22 cellular contexts compared by ENCODE assay signal in genomic region chr16:57513371-57514102, GRCh38. TPM values are rescaled to one million over a fixed set of nuclear protein-coding genes. Genes with fewer than 3 reads are reported as not detected.
DNase-seq lines count a peak whose midpoint lies in the region; ATAC-seq, FAIRE-seq and TF ChIP-seq lines count a peak whose summit lies in the region.
"Had no signal": no experiment of that assay in that cellular context is flagged by ENCODE, and none has a peak within 500 bp of the region (broad histone marks: within the 10 kb centered on the region; RNA-seq: fewer than 3 reads in every experiment).

No MANE protein-coding gene starts in this region.

- FAIRE-seq in GM12878 (lab: Jason Lieb, UNC) (no peak), small intestine (lab: Jason Lieb, UNC) (no peak)
- FAIRE-seq: G401.6, H1 had no signal

- no peaks in the 10 kb centered on the region for H4K20me1 ChIP-seq in GM12878 (ENCODE audit: control insufficient read depth, insufficient read depth)

- H3K27ac ChIP-seq in GM12878 (ENCODE audit: control insufficient read depth, insufficient read depth) (no peak overlapping the region), mesodermal cell (ENCODE audit: low read depth, low read length, severe bottlenecking) (peak overlapping the region; percentile 87), upper lobe of left lung (peak overlapping the region in 1 of 4 donors; percentile 12), small intestine (ENCODE audit: low read depth in 1 of 2, low read length in 1 of 2) (no peak overlapping the region)
- H3K27ac ChIP-seq: ascending aorta, gastrocnemius medialis, parathyroid adenoma, tibial nerve had no signal

- no TSS peak for BruUV-seq in GM12878 (replicated peaks; lab: Mats Ljungman, UMichigan)

- CTCF ChIA-PET in GM12878 (lab: Yijun Ruan, JAX), result interaction anchor here (0.9 to 2.1 kb wide), 5 partner anchors 9 to 95 kb away, joined by 3 to 8 read pairs (median 6); partner anchors contain the start of gene POLR2C

- no peak for TF ChIP-seq CTCF in GM12878 (IDR thresholded peaks at IDR 0.05 in 2 of 3, conservative IDR thresholded peaks at IDR 0.05 in 1 of 3; ENCODE audit: control insufficient read depth in 2 of 3, extremely low read depth in 1 of 3, insufficient read depth in 1 of 3, low read depth in 3 of 3, low read length in 3 of 3)
- TF ChIP-seq CTCF in upper lobe of left lung (IDR thresholded peaks at IDR 0.05), result no peak

- no peak overlapping the region for H3K4me2 ChIP-seq in GM12878 (ENCODE audit: control insufficient read depth, insufficient read depth)

- H3K4me3 ChIP-seq in GM12878 (no peak overlapping the region), mesodermal cell (ENCODE audit: extremely low read depth, insufficient read depth, low read length, poor library complexity, severe bottlenecking) (no peak overlapping the region), upper lobe of left lung (no peak overlapping the region), small intestine (ENCODE audit: low read depth in 1 of 2, low read length in 2 of 2) (no peak overlapping the region)
- H3K4me3 ChIP-seq: ascending aorta, gastrocnemius medialis, tibial nerve had no signal

- no peak for TF ChIP-seq POLR2A in GM12878 (IDR thresholded peaks at IDR 0.05; ENCODE audit: low read depth, low read length)
- TF ChIP-seq POLR2A in upper lobe of left lung (IDR thresholded peaks at IDR 0.05), result no peak

- H3K9me3 ChIP-seq in GM12878 (replicated peaks; ENCODE audit: control insufficient read depth, insufficient read depth, low read length), result no peaks in the 10 kb centered on the region
- no peaks in the 10 kb centered on the region for H3K9me3 ChIP-seq in mesodermal cell (ENCODE audit: control insufficient read depth, low read length)
- H3K9me3 ChIP-seq in upper lobe of left lung, result no peaks in the 10 kb centered on the region
- no peaks in the 10 kb centered on the region for H3K9me3 ChIP-seq in small intestine (ENCODE audit: control insufficient read depth, low read depth)
- H3K9me3 ChIP-seq: ascending aorta, gastrocnemius medialis, tibial nerve had no signal

- H3K79me2 ChIP-seq in GM12878 (ENCODE audit: control insufficient read depth, insufficient read depth, low read length), result no peaks in the 10 kb centered on the region
- H3K79me2 ChIP-seq: parathyroid adenoma had no signal

- H3K9ac ChIP-seq in GM12878 (ENCODE audit: control insufficient read depth, insufficient read depth, low read length), result no peak overlapping the region
- H3K9ac ChIP-seq: parathyroid adenoma had no signal

- intact Hi-C loops in GM12878 (cut with micrococcal nuclease; ENCODE audit: unreplicated experiment), result no loop called here

- H3K4me1 ChIP-seq in GM12878 (ENCODE audit: control insufficient read depth, insufficient read depth, low read length) (no peaks in the 10 kb centered on the region), mesodermal cell (ENCODE audit: control insufficient read depth, insufficient read depth, low read length, poor library complexity, severe bottlenecking) (peaks cover 49% of the 10 kb centered on the region), upper lobe of left lung (peaks cover 16 to 28% (median 22%) of the 10 kb centered on the region in 4 donors), small intestine (ENCODE audit: control insufficient read depth in 2 of 2, insufficient read depth in 1 of 2, low read depth in 1 of 2, low read length in 1 of 2) (no peaks in the 10 kb centered on the region)
- H3K4me1 ChIP-seq: ascending aorta, gastrocnemius medialis, parathyroid adenoma, tibial nerve had no signal

- in situ Hi-C loops in GM12878 (cut with MboI), result no loop called here

- DNase-seq in NCI-H187 (lab: John Stamatoyannopoulos, UW), result peak; percentile 6 to 23
- DNase-seq in NCI-H187 treated with DMSO at 0.1 percent for 48 hours (lab: John Stamatoyannopoulos, UW), result no peak
- DNase-seq in GM12878 (ENCODE audit: low read depth, low spot score), result no peak
- peak in 1 of 2 donors; percentile 89 for DNase-seq in upper lobe of left lung
- DNase-seq in NCI-H226, result no peak
- DNase-seq in CD1c-positive myeloid dendritic cell (ENCODE audit: extremely low spot score), result no peak
- no peak for DNase-seq in small intestine
- DNase-seq: activated CD4-positive, alpha-beta T cell treated with anti-CD3 and anti-CD28 coated beads for 4 hours; activated CD8-positive, alpha-beta memory T cell treated with anti-CD3 and anti-CD28 coated beads, Interleukin-2, amount 50 U/mL, for 4 hours; CD4-positive, CD25-positive, alpha-beta regulatory T cell; gastrocnemius medialis; midbrain; NCI-H146; NCI-H446 treated with DMSO at 0.1 percent for 48 hours had no signal

- RAD21 ChIA-PET in GM12878 (lab: Charles Lee; ENCODE audit: unreplicated experiment), result interaction anchor here (1.1 to 1.2 kb wide), 2 partner anchors 9 to 93 kb away, joined by 3 to 4 read pairs; no protein-coding TSS in a partner anchor

- 65% methylated on average over 14 of the region's 14 CpGs for WGBS in GM12878 (ENCODE audit: insufficient coverage, insufficient replicate concordance, low lambda C conversion rate, missing lambda C conversion rate)
- WGBS in mesodermal cell (ENCODE audit: insufficient coverage in 2 of 2), 2 experiments, result 73 to 75% methylated on average over 12 of the region's 14 CpGs
- 64 to 74% methylated on average over 14 of the region's 14 CpGs for WGBS in upper lobe of left lung, 2 donors
- 41 to 63% (median 53%) methylated on average over 14 of the region's 14 CpGs for WGBS in small intestine, 3 donors

- no peaks in the 10 kb centered on the region for H3K27me3 ChIP-seq in GM12878 (replicated peaks in 1 of 2; ENCODE audit: control insufficient read depth in 2 of 2, insufficient read depth in 2 of 2, low read length in 1 of 2)
- no peaks in the 10 kb centered on the region for H3K27me3 ChIP-seq in upper lobe of left lung
- no peaks in the 10 kb centered on the region for H3K27me3 ChIP-seq in small intestine (ENCODE audit: control insufficient read depth in 2 of 2, insufficient read depth in 2 of 2, low read length in 2 of 2)
- H3K27me3 ChIP-seq: ascending aorta, gastrocnemius medialis, tibial nerve had no signal

- H2AFZ ChIP-seq in GM12878 (ENCODE audit: control insufficient read depth, low read depth, low read length), result no peak overlapping the region
- H2AFZ ChIP-seq: parathyroid adenoma had no signal

- SMC1A ChIA-PET in GM12878 (lab: Charles Lee; ENCODE audit: uncharacterized antibody, unreplicated experiment), result interaction anchor here (1.0 to 1.3 kb wide), 3 partner anchors 26 to 93 kb away, joined by 3 to 6 read pairs (median 3); no protein-coding TSS in a partner anchor

- TF ChIP-seq RAD21 in GM12878 (IDR thresholded peaks at IDR 0.05; ENCODE audit: insufficient read depth, low read depth, low read length), result no peak

- ATAC-seq in GM12878, result 0 out of 3 replicates have a peak, but pooled peaks have one; percentile 14
- ATAC-seq in upper lobe of left lung (ENCODE audit: low FRiP score in 2 of 2), result peak; percentile 42 to 74
- ATAC-seq: gastrocnemius medialis; stimulated activated effector memory CD8-positive, alpha-beta T cell treated with anti-CD3 and anti-CD28 coated beads, Interleukin-12 subunit alpha, Interleukin-12 subunit beta, amount 100 ng/mL, for 72 hours had no signal

- H3K36me3 ChIP-seq in GM12878 (ENCODE audit: control insufficient read depth in 2 of 2, insufficient read depth in 2 of 2, low read length in 1 of 2), result peaks cover 0 to 3% of the 10 kb centered on the region in 2 experiments; a peak in 2 of 4 replicates
- peaks cover 18% of the 10 kb centered on the region for H3K36me3 ChIP-seq in mesodermal cell (ENCODE audit: control insufficient read depth, insufficient read depth, low read length)
- H3K36me3 ChIP-seq in upper lobe of left lung, result peaks cover 0 to 25% (median 10%) of the 10 kb centered on the region in 4 donors
- H3K36me3 ChIP-seq in small intestine (ENCODE audit: control insufficient read depth in 2 of 2, insufficient read depth in 2 of 2, low read length in 2 of 2), result no peaks in the 10 kb centered on the region
- H3K36me3 ChIP-seq: gastrocnemius medialis had no signal

- POLR2A ChIA-PET in GM12878 (lab: Charles Lee), result no interaction called here

- TF ChIP-seq EP300 in GM12878 (IDR thresholded peaks at IDR 0.05; ENCODE audit: borderline replicate concordance in 1 of 2, control insufficient read depth in 1 of 2, low read depth in 2 of 2, low read length in 2 of 2) (no peak), upper lobe of left lung (IDR thresholded peaks at IDR 0.05) (no peak)

RNA-seq across cellular contexts. Expression of gene CCDC102A, which starts 22.8 kb away (rescaled TPM):
- 3.6 and 3.7 TPM in 2 replicates for total RNA-seq in GM12878 (2013; cell fraction: nucleolus; rRNA removed)
- 3.5 and 5.9 TPM in 2 replicates for total RNA-seq in GM12878 (2014; rRNA removed)
- total RNA-seq in GM12878 (2014; rRNA removed; fragmentation: Illumina TruSeq; extraction: Trizol), result 1.2 and 1.6 TPM in 2 replicates
- 5.1 and 5.6 TPM in 2 replicates for total RNA-seq in GM12878 (2021)
- polyA plus RNA-seq in GM12878 (2011; ENCODE audit: low read depth), result 2.3 TPM
- 2.2 and 5.1 TPM in 2 replicates for polyA plus RNA-seq in GM12878 (2011; rRNA removed)
- 8.5 and 10.0 TPM in 2 replicates for polyA plus RNA-seq in GM12878 (2011; cell fraction: cytosol; rRNA removed)
- polyA plus RNA-seq in GM12878 (2011; cell fraction: nucleus; rRNA removed), result 7.4 and 10.5 TPM in 2 replicates
- 4.2 and 5.2 TPM in 2 replicates for polyA plus RNA-seq in GM12878 (2012)
- 0.59 and 0.76 TPM in 2 replicates for polyA plus RNA-seq in GM12878 (2014; fragmentation: Illumina TruSeq; extraction: Trizol)
- under 1 TPM; 0.03 to 0.53 TPM for polyA plus RNA-seq in GM12878 (2014; fragmentation: Nextera tagmentation; extraction: Ambion mirVana)
- 3.3 and 4.1 TPM in 2 replicates for polyA plus RNA-seq in GM12878 (2014; rRNA removed)
- polyA plus RNA-seq in GM12878 (2016; fragmentation: Nextera tagmentation; extraction: Ambion mirVana), result 1 to 10 TPM in 1 of 2 experiments, under 1 TPM in 1; 0.63 to 3.3 TPM
- polyA minus RNA-seq in GM12878 (2011; rRNA and poly(A)+ RNA removed), result 1.6 and 4.7 TPM in 2 replicates
- 2.1 TPM in 2 replicates for polyA minus RNA-seq in GM12878 (2011; cell fraction: cytosol; rRNA and poly(A)+ RNA removed)
- polyA minus RNA-seq in GM12878 (2011; cell fraction: nucleus; rRNA and poly(A)+ RNA removed), result 0.60 and 1.8 TPM in 2 replicates
- polyA plus RNA-seq in mesodermal cell (2013, experiment 1 of 2), result 10.6 TPM
- 12.0 TPM for polyA plus RNA-seq in mesodermal cell (2013, experiment 2 of 2)
- total RNA-seq in upper lobe of left lung, result 10 to 100 TPM in 5 of 6 donors, 1 to 10 TPM in 1; 8.2 to 41.9 (median 16.5) TPM
- 1 to 10 TPM; 1.1 to 2.8 (median 1.6) TPM for polyA plus RNA-seq in small intestine

RNA-seq across cellular contexts. Expression of gene DOK4, which starts 27.2 kb away (rescaled TPM):
- 3.1 and 6.2 TPM in 2 replicates for total RNA-seq in GM12878 (2013; cell fraction: nucleolus; rRNA removed)
- total RNA-seq in GM12878 (2014; rRNA removed), result 2.1 and 2.2 TPM in 2 replicates
- total RNA-seq in GM12878 (2014; rRNA removed; fragmentation: Illumina TruSeq; extraction: Trizol), result 1.1 and 1.2 TPM in 2 replicates
- 2.9 and 3.0 TPM in 2 replicates for total RNA-seq in GM12878 (2021)
- polyA plus RNA-seq in GM12878 (2011; ENCODE audit: low read depth), result 2.1 TPM
- polyA plus RNA-seq in GM12878 (2011; rRNA removed), result 4.1 and 7.0 TPM in 2 replicates
- polyA plus RNA-seq in GM12878 (2011; cell fraction: cytosol; rRNA removed), result 9.7 and 11.2 TPM in 2 replicates
- polyA plus RNA-seq in GM12878 (2011; cell fraction: nucleus; rRNA removed), result 18.4 and 23.2 TPM in 2 replicates
- 3.5 and 3.6 TPM in 2 replicates for polyA plus RNA-seq in GM12878 (2012)
- polyA plus RNA-seq in GM12878 (2014; fragmentation: Illumina TruSeq; extraction: Trizol), result 0.60 and 1.6 TPM in 2 replicates
- polyA plus RNA-seq in GM12878 (2014; fragmentation: Nextera tagmentation; extraction: Ambion mirVana), result under 1 TPM in 1 of 2 experiments, not detected in 1; 0.20 TPM
- 2.4 and 2.9 TPM in 2 replicates for polyA plus RNA-seq in GM12878 (2014; rRNA removed)
- polyA plus RNA-seq in GM12878 (2016; fragmentation: Nextera tagmentation; extraction: Ambion mirVana), result 1 to 10 TPM; 3.4 to 3.6 TPM
- 2.9 and 5.9 TPM in 2 replicates for polyA minus RNA-seq in GM12878 (2011; rRNA and poly(A)+ RNA removed)
- 1.7 and 2.5 TPM in 2 replicates for polyA minus RNA-seq in GM12878 (2011; cell fraction: cytosol; rRNA and poly(A)+ RNA removed)
- polyA minus RNA-seq in GM12878 (2011; cell fraction: nucleus; rRNA and poly(A)+ RNA removed), result 2.7 and 3.3 TPM in 2 replicates
- polyA plus RNA-seq in mesodermal cell (2013, experiment 1 of 2), result 710 TPM
- polyA plus RNA-seq in mesodermal cell (2013, experiment 2 of 2), result 670 TPM
- total RNA-seq in upper lobe of left lung, result 10 to 100 TPM; 36.7 to 87.3 (median 54.1) TPM
- polyA plus RNA-seq in small intestine, result 100 to 1,000 TPM in 2 of 3 donors, 10 to 100 TPM in 1; 53.0 to 135 (median 112) TPM

RNA-seq across cellular contexts. Expression of gene ADGRG5, which starts 28.9 kb away (rescaled TPM):
- total RNA-seq in GM12878 (2013; cell fraction: nucleolus; rRNA removed), result 40.4 and 40.7 TPM in 2 replicates
- 24.5 and 30.4 TPM in 2 replicates for total RNA-seq in GM12878 (2014; rRNA removed)
- total RNA-seq in GM12878 (2014; rRNA removed; fragmentation: Illumina TruSeq; extraction: Trizol), result 6.5 and 7.7 TPM in 2 replicates
- total RNA-seq in GM12878 (2021), result 26.6 and 30.1 TPM in 2 replicates
- polyA plus RNA-seq in GM12878 (2011; ENCODE audit: low read depth), result 18.3 TPM
- polyA plus RNA-seq in GM12878 (2011; rRNA removed), result 1.3 and 5.6 TPM in 2 replicates
- 4.9 and 5.6 TPM in 2 replicates for polyA plus RNA-seq in GM12878 (2011; cell fraction: cytosol; rRNA removed)
- 17.9 and 18.9 TPM in 2 replicates for polyA plus RNA-seq in GM12878 (2011; cell fraction: nucleus; rRNA removed)
- polyA plus RNA-seq in GM12878 (2012), result 26.7 and 36.0 TPM in 2 replicates
- 8.4 and 19.2 TPM in 2 replicates for polyA plus RNA-seq in GM12878 (2014; fragmentation: Illumina TruSeq; extraction: Trizol)
- 1 to 10 TPM; 1.7 to 2.7 TPM for polyA plus RNA-seq in GM12878 (2014; fragmentation: Nextera tagmentation; extraction: Ambion mirVana)
- 25.9 and 35.1 TPM in 2 replicates for polyA plus RNA-seq in GM12878 (2014; rRNA removed)
- polyA plus RNA-seq in GM12878 (2016; fragmentation: Nextera tagmentation; extraction: Ambion mirVana), result 10 to 100 TPM; 50.8 to 56.0 TPM
- 5.4 and 6.9 TPM in 2 replicates for polyA minus RNA-seq in GM12878 (2011; rRNA and poly(A)+ RNA removed)
- polyA minus RNA-seq in GM12878 (2011; cell fraction: cytosol; rRNA and poly(A)+ RNA removed), result 2.2 and 2.3 TPM in 2 replicates
- 5.6 and 8.6 TPM in 2 replicates for polyA minus RNA-seq in GM12878 (2011; cell fraction: nucleus; rRNA and poly(A)+ RNA removed)
- polyA plus RNA-seq in mesodermal cell (2013, experiment 1 of 2), result 1.3 TPM
- polyA plus RNA-seq in mesodermal cell (2013, experiment 2 of 2), result 0.86 TPM
- total RNA-seq in upper lobe of left lung, result 1 to 10 TPM in 3 of 6 donors, under 1 TPM in 3; 0.76 to 1.8 (median 0.92) TPM
- 1 to 10 TPM; 2.4 to 3.9 (median 3.4) TPM for polyA plus RNA-seq in small intestine
- total RNA-seq: A172, ascending aorta, gastrocnemius medialis had no signal

RNA-seq across cellular contexts. Expression of gene POLR2C, which starts 51.1 kb away (rescaled TPM):
- total RNA-seq in GM12878 (2013; cell fraction: nucleolus; rRNA removed), result 42.8 and 61.6 TPM in 2 replicates
- total RNA-seq in GM12878 (2014; rRNA removed) (78.7 and 88.8 TPM in 2 replicates), GM12878 (2014; rRNA removed; fragmentation: Illumina TruSeq; extraction: Trizol) (44.1 and 45.0 TPM in 2 replicates), GM12878 (2021) (45.0 and 46.5 TPM in 2 replicates), upper lobe of left lung (100 to 1,000 TPM in 4 of 6 donors, 10 to 100 TPM in 2; 70.6 to 210 (median 112) TPM)
- 34.8 TPM for polyA plus RNA-seq in GM12878 (2011; ENCODE audit: low read depth)
- polyA plus RNA-seq in GM12878 (2011; rRNA removed) (60.6 and 93.0 TPM in 2 replicates), GM12878 (2014; fragmentation: Illumina TruSeq; extraction: Trizol) (52.2 and 59.5 TPM in 2 replicates), GM12878 (2014; fragmentation: Nextera tagmentation; extraction: Ambion mirVana) (10 to 100 TPM; 26.9 to 40.2 TPM), GM12878 (2014; rRNA removed) (70.0 and 77.6 TPM in 2 replicates), GM12878 (2016; fragmentation: Nextera tagmentation; extraction: Ambion mirVana) (10 to 100 TPM; 56.6 to 59.0 TPM), small intestine (10 to 100 TPM; 51.7 to 65.5 (median 57.3) TPM)
- 102 and 130 TPM in 2 replicates for polyA plus RNA-seq in GM12878 (2011; cell fraction: cytosol; rRNA removed)
- 110 and 118 TPM in 2 replicates for polyA plus RNA-seq in GM12878 (2011; cell fraction: nucleus; rRNA removed)
- 46.6 and 54.1 TPM in 2 replicates for polyA plus RNA-seq in GM12878 (2012)
- polyA minus RNA-seq in GM12878 (2011; rRNA and poly(A)+ RNA removed), result 104 and 124 TPM in 2 replicates
- polyA minus RNA-seq in GM12878 (2011; cell fraction: cytosol; rRNA and poly(A)+ RNA removed), result 28.5 and 32.4 TPM in 2 replicates
- polyA minus RNA-seq in GM12878 (2011; cell fraction: nucleus; rRNA and poly(A)+ RNA removed), result 46.9 and 65.8 TPM in 2 replicates
- polyA plus RNA-seq in mesodermal cell (2013, experiment 1 of 2), result 107 TPM
- polyA plus RNA-seq in mesodermal cell (2013, experiment 2 of 2), result 90.5 TPM

Comparison
In these comparisons a context has a peak if more than half of its experiments do, and no peak if none do; other contexts are left out.
1. DNase-seq: peak in NCI-H187 (2 of 2); none in NCI-H187 treated with DMSO at 0.1 percent for 48 hours (single experiment), GM12878 (single experiment), NCI-H226 (single experiment), CD1c-positive myeloid dendritic cell (single experiment) and small intestine (single experiment).
2. RNA of gene DOK4, which starts 27.2 kb away (total RNA-seq): 36.7 to 87.3 TPM in upper lobe of left lung; 1.1 to 6.2 TPM in GM12878; every median in the first group is over 4 times any median in the second.